19 cellular contexts compared by ENCODE assay signal in genomic region chr2:8424997-8425900, GRCh38.
DNase-seq lines count a peak whose midpoint lies in the region; ATAC-seq and TF ChIP-seq lines count a peak whose summit lies in the region.
"Had no signal": no experiment of that assay in that cellular context is flagged by ENCODE, and none has a peak within 500 bp of the region (broad histone marks: within the 10 kb centered on the region; RNA-seq: fewer than 3 reads in every experiment).

No MANE protein-coding gene starts in this region.

- BruUV-seq in PC-3 (replicated peaks; lab: Mats Ljungman, UMichigan), result no TSS peak

- H3K27me3 ChIP-seq in PC-3 (ENCODE audit: low read length), result no peaks in the 10 kb centered on the region
- H3K27me3 ChIP-seq: colonic mucosa, pancreas, thyroid gland had no signal

- intact Hi-C loops in PC-3 (cut with micrococcal nuclease), result no loop called here

- peaks cover 0 to 3% (median 0%) of the 10 kb centered on the region in 6 donors for H3K9me3 Mint-ChIP-seq in immature natural killer cell
- H3K9me3 Mint-ChIP-seq: activated T-cell treated with anti-CD3 and anti-CD28 coated beads, Interleukin-2, amount 50 U/mL, for 4 hours had no signal

- no peaks in the 10 kb centered on the region for H4K20me1 ChIP-seq in PC-3 (ENCODE audit: low read length)

- peak overlapping the region; percentile 80 to 87 (median 82) for H3K4me3 Mint-ChIP-seq in immature natural killer cell
- H3K4me3 Mint-ChIP-seq: activated T-cell treated with anti-CD3 and anti-CD28 coated beads, Interleukin-2, amount 50 U/mL, for 4 hours; CD4-positive, CD25-positive, alpha-beta regulatory T cell had no signal

- no peak overlapping the region for H3K4me2 ChIP-seq in PC-3 (ENCODE audit: low read length)

- H3K9me3 ChIP-seq in PC-3 (ENCODE audit: low read length), result no peaks in the 10 kb centered on the region
- H3K9me3 ChIP-seq: colonic mucosa, mucosa of descending colon, pancreas, spleen, thyroid gland had no signal

- peaks cover 6 to 18% (median 11%) of the 10 kb centered on the region in 3 donors for H3K36me3 Mint-ChIP-seq in immature natural killer cell
- H3K36me3 Mint-ChIP-seq: CD4-positive, CD25-positive, alpha-beta regulatory T cell had no signal

- no peaks in the 10 kb centered on the region for H3K9me2 ChIP-seq in PC-3 (replicated peaks; ENCODE audit: low read length)

- DNase-seq in DMS53 (lab: John Stamatoyannopoulos, UW) (peak; percentile 12), DMS53 treated with DMSO at 0.1 percent for 48 hours (lab: John Stamatoyannopoulos, UW; ENCODE audit: unreplicated experiment) (no peak), immature natural killer cell (peak; percentile 86 to 89 (median 88)), GM10266 (ENCODE audit: extremely low spot score) (no peak), pons (ENCODE audit: low spot score) (no peak), PC-3 (no peak)
- DNase-seq in stimulated activated CD4-positive, alpha-beta T cell treated with anti-CD3 and anti-CD28 coated beads, Interleukin-4, amount 100 ng/mL, for 24 hours, result peak; percentile 14
- no peak for DNase-seq in stimulated activated CD4-positive, alpha-beta T cell treated with anti-CD3 and anti-CD28 coated beads, Interleukin-4, amount 100 ng/mL, for 1 hour
- DNase-seq: activated T-cell treated with anti-CD3 and anti-CD28 coated beads, Interleukin-2, amount 50 U/mL, for 4 hours; aorta; CD4-positive, CD25-positive, alpha-beta regulatory T cell; colonic mucosa; kidney; mucosa of descending colon; NCI-H2107; pancreas; spleen; thyroid gland had no signal

- CTCF ChIA-PET in PC-3 (lab: Charles Lee), result no interaction called here

- H3K27ac ChIP-seq in PC-3 (ENCODE audit: low read length), result no peak overlapping the region
- H3K27ac ChIP-seq: 22Rv1, colonic mucosa, pancreas, thyroid gland had no signal

- H3K9ac ChIP-seq in PC-3 (ENCODE audit: low read length), result no peak overlapping the region

- no peak for TF ChIP-seq CTCF in GM10266 (IDR thresholded peaks at IDR 0.05; ENCODE audit: control insufficient read depth, insufficient read depth, low read depth, missing control alignments)
- no peak for TF ChIP-seq CTCF in PC-3 (conservative IDR thresholded peaks at IDR 0.05; ENCODE audit: low read depth, low read length)

- H3K4me1 Mint-ChIP-seq in immature natural killer cell, result peaks cover 86 to 100% of the 10 kb centered on the region in 2 donors

- POLR2A ChIA-PET in PC-3 (lab: Charles Lee; ENCODE audit: unreplicated experiment), result no interaction called here

- H3K27ac Mint-ChIP-seq in immature natural killer cell, result peak overlapping the region; percentile 87 to 98 (median 96)
- H3K27ac Mint-ChIP-seq: CD4-positive, CD25-positive, alpha-beta regulatory T cell had no signal

- peaks cover 10 to 14% (median 14%) of the 10 kb centered on the region in 3 donors for H3K27me3 Mint-ChIP-seq in immature natural killer cell (ENCODE audit: low read depth in 3 of 3)
- H3K27me3 Mint-ChIP-seq: CD4-positive, CD25-positive, alpha-beta regulatory T cell had no signal

- no peaks in the 10 kb centered on the region for H3F3A ChIP-seq in PC-3 (ENCODE audit: low read length, unreplicated experiment)

- no peaks in the 10 kb centered on the region for H3K79me2 ChIP-seq in PC-3 (ENCODE audit: low read length)

- no peak for ATAC-seq in PC-3
- ATAC-seq: mucosa of descending colon, pancreas had no signal

- H2AFZ ChIP-seq in PC-3 (ENCODE audit: low read length), result no peak overlapping the region

- H3K4me1 ChIP-seq in PC-3 (ENCODE audit: insufficient read depth, low read length), result no peaks in the 10 kb centered on the region
- H3K4me1 ChIP-seq: colonic mucosa, pancreas, thyroid gland had no signal

- H3K36me3 ChIP-seq in PC-3 (ENCODE audit: low read depth, low read length), result no peaks in the 10 kb centered on the region
- H3K36me3 ChIP-seq: colonic mucosa, pancreas, spleen, thyroid gland had no signal

- H3K4me3 ChIP-seq in PC-3 (ENCODE audit: low read length), result no peak overlapping the region
- H3K4me3 ChIP-seq: colonic mucosa, mucosa of descending colon, pancreas, spleen, thyroid gland had no signal

Comparison
In these comparisons a context has a peak if more than half of its experiments do, and no peak if none do; other contexts are left out.
1. DNase-seq: peak in DMS53 (single experiment), stimulated activated CD4-positive, alpha-beta T cell treated with anti-CD3 and anti-CD28 coated beads, Interleukin-4, amount 100 ng/mL, for 24 hours (single experiment) and immature natural killer cell (3 of 3); none in DMS53 treated with DMSO at 0.1 percent for 48 hours (single experiment), stimulated activated CD4-positive, alpha-beta T cell treated with anti-CD3 and anti-CD28 coated beads, Interleukin-4, amount 100 ng/mL, for 1 hour (single experiment), GM10266 (single experiment), pons (single experiment) and PC-3 (single experiment).